In the genomic region with DNA sequence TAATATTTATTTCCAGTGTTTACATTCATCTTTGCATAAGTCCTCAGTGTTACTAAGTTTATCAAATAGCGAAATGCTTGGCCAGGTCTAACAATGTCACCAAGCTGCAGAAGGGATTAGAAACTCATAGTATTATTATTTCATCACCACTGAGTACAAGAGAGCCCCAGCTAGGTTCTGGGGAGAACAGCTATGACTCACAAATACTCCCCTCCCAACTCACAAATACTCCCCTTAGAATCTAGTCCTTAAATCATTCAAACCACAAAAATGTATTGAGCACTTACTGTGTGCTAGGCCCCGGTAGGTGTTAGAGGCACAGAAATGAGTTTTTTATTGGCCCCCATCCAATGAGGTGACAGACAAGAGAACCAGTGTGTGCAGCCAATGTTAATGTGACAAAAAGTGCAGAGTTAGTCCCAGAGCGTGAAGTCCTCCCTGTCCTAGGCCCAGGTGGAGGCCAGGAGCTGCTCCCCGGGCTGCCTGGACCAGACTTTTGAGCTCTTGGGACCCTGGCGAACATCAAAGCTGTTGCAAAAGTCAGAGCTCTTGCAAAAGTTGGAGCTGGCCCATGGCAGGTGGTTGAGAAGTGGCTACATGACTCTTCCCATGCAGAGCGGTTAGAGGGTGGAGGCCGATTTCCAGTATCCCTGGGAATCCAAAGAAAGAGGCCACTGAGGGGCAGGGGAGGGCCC, we compare ENCODE assay signal across 10 cellular contexts. TPM values are rescaled to one million over a fixed set of nuclear protein-coding genes. Genes with fewer than 3 reads are reported as not detected.
DNase-seq lines count a peak whose midpoint lies in the region; ATAC-seq and TF ChIP-seq lines count a peak whose summit lies in the region.
"Had no signal": no experiment of that assay in that cellular context is flagged by ENCODE, and none has a peak within 500 bp of the region (broad histone marks: within the 10 kb centered on the region; RNA-seq: fewer than 3 reads in every experiment).

No MANE protein-coding gene starts in this region.

- ATAC-seq in activated T-cell treated with anti-CD3 and anti-CD28 coated beads, Interleukin-2, amount 50 U/mL, for 72 hours (replicated peaks in 1 of 2) = peak; percentile 43 to 53
- ATAC-seq in HG02973 (IDR thresholded peaks at IDR 0.05; ENCODE audit: unreplicated experiment) = peak; percentile 61

- no peak overlapping the region for H3K4me3 Mint-ChIP-seq in activated T-cell treated with anti-CD3 and anti-CD28 coated beads, Interleukin-2, amount 50 U/mL, for 72 hours
- H3K4me3 Mint-ChIP-seq in activated T-cell treated with anti-CD3 and anti-CD28 coated beads, Interleukin-2, amount 50 U/mL, for 24 hours = no peak overlapping the region
- H3K4me3 Mint-ChIP-seq: activated naive CD8-positive, alpha-beta T cell had no signal

- no peaks in the 10 kb centered on the region for H3K36me3 Mint-ChIP-seq in activated T-cell treated with anti-CD3 and anti-CD28 coated beads, Interleukin-2, amount 50 U/mL, for 72 hours (ENCODE audit: insufficient read depth in 2 of 2)
- no peaks in the 10 kb centered on the region for H3K36me3 Mint-ChIP-seq in activated T-cell treated with anti-CD3 and anti-CD28 coated beads, Interleukin-2, amount 50 U/mL, for 24 hours (ENCODE audit: low read depth)
- H3K36me3 Mint-ChIP-seq: activated naive CD8-positive, alpha-beta T cell had no signal

- H3K36me3 ChIP-seq in skeletal muscle tissue (ENCODE audit: control insufficient read depth in 3 of 3, insufficient read depth in 3 of 3, low read length in 3 of 3) = no peaks in the 10 kb centered on the region
- H3K36me3 ChIP-seq: neutrophil had no signal

- TF ChIP-seq CTCF in VCaP (conservative IDR thresholded peaks at IDR 0.05) = no peak

- no peaks in the 10 kb centered on the region for H3K9me3 Mint-ChIP-seq in activated T-cell treated with anti-CD3 and anti-CD28 coated beads, Interleukin-2, amount 50 U/mL, for 72 hours
- no peaks in the 10 kb centered on the region for H3K9me3 Mint-ChIP-seq in activated T-cell treated with anti-CD3 and anti-CD28 coated beads, Interleukin-2, amount 50 U/mL, for 24 hours

- H3K9me3 ChIP-seq in skeletal muscle tissue (ENCODE audit: control insufficient read depth in 3 of 3, low read length in 3 of 3) = no peaks in the 10 kb centered on the region
- H3K9me3 ChIP-seq: neutrophil had no signal

- peaks cover 12% of the 10 kb centered on the region for H3K4me1 Mint-ChIP-seq in activated T-cell treated with anti-CD3 and anti-CD28 coated beads, Interleukin-2, amount 50 U/mL, for 72 hours (ENCODE audit: low read depth)
- peaks cover 9% of the 10 kb centered on the region for H3K4me1 Mint-ChIP-seq in activated T-cell treated with anti-CD3 and anti-CD28 coated beads, Interleukin-2, amount 50 U/mL, for 24 hours (ENCODE audit: low read depth)

- DNase-seq in activated T-cell treated with anti-CD3 and anti-CD28 coated beads, Interleukin-2, amount 50 U/mL, for 72 hours = no peak
- no peak for DNase-seq in activated T-cell treated with anti-CD3 and anti-CD28 coated beads, Interleukin-2, amount 50 U/mL, for 24 hours
- no peak for DNase-seq in activated naive CD4-positive, alpha-beta T cell treated with anti-CD3 and anti-CD28 coated beads, Interleukin-2, amount 50 U/mL, for 16 hours
- no peak for DNase-seq in SIG-M5 treated with dmso at 0.1 percent for 504 hours (lab: John Stamatoyannopoulos, UW; ENCODE audit: unreplicated experiment)
- no peak for DNase-seq in stimulated activated CD4-positive, alpha-beta T cell treated with anti-CD3 and anti-CD28 coated beads, Interleukin-4, amount 100 ng/mL, for 24 hours

- no peaks in the 10 kb centered on the region for H3K27me3 ChIP-seq in skeletal muscle tissue (ENCODE audit: control insufficient read depth in 3 of 3, insufficient read depth in 3 of 3, low read length in 3 of 3)
- H3K27me3 ChIP-seq: neutrophil had no signal

- H3K9ac ChIP-seq in skeletal muscle tissue (ENCODE audit: low read depth in 1 of 3, low read length in 3 of 3) = peak overlapping the region in 1 of 3 donors; percentile 23

- peak overlapping the region; percentile 8; the same call in 1 of the 2 replicates for H3K27ac ChIP-seq in VCaP
- H3K27ac ChIP-seq in skeletal muscle tissue (ENCODE audit: low read depth, low read length) = peak overlapping the region; percentile 51
- H3K27ac ChIP-seq: neutrophil had no signal

- no peak overlapping the region for H3K27ac Mint-ChIP-seq in activated T-cell treated with anti-CD3 and anti-CD28 coated beads, Interleukin-2, amount 50 U/mL, for 72 hours
- no peak overlapping the region for H3K27ac Mint-ChIP-seq in activated T-cell treated with anti-CD3 and anti-CD28 coated beads, Interleukin-2, amount 50 U/mL, for 24 hours
- H3K27ac Mint-ChIP-seq: activated naive CD8-positive, alpha-beta T cell had no signal

- H3K4me3 ChIP-seq in skeletal muscle tissue (ENCODE audit: low read length in 3 of 3) = peak overlapping the region in 1 of 3 donors; percentile 10

- peaks cover 76 to 97% (median 79%) of the 10 kb centered on the region in 3 donors for H3K4me1 ChIP-seq in skeletal muscle tissue (ENCODE audit: control insufficient read depth in 3 of 3, insufficient read depth in 3 of 3, low read length in 3 of 3)

- H3K27me3 Mint-ChIP-seq in activated T-cell treated with anti-CD3 and anti-CD28 coated beads, Interleukin-2, amount 50 U/mL, for 72 hours (ENCODE audit: low read depth) = no peaks in the 10 kb centered on the region
- H3K27me3 Mint-ChIP-seq in activated T-cell treated with anti-CD3 and anti-CD28 coated beads, Interleukin-2, amount 50 U/mL, for 24 hours = no peaks in the 10 kb centered on the region
- H3K27me3 Mint-ChIP-seq: activated naive CD8-positive, alpha-beta T cell had no signal

RNA-seq across cellular contexts. Expression of a gene that starts 9.8 kb away (rescaled TPM):
- under 1 TPM in 1 of 2 donors, not detected in 1; 0.17 TPM for total RNA-seq in activated T-cell treated with anti-CD3 and anti-CD28 coated beads, Interleukin-2, amount 50 U/mL, for 72 hours
- 8.9 TPM for total RNA-seq in skeletal muscle tissue
